In the genomic region with DNA sequence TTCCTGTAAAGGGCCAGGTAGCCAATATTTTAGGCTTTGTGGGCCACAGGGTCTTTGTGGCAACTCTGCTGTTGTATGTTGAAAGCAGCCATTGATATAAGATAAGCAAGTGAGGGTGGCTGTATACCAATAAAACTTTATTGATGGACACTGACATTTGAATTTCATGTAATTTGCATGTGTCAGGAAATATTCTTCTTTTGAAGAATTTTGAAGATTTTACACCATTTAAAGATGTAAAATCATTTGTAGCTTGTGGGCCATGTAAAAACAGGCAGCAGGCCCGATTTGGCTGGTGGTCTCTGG, we compare ENCODE assay signal across 1 cellular context.
TF ChIP-seq lines count a peak whose summit lies in the region.

No MANE protein-coding gene starts in this region.

TF ChIP-seq in GM12878, 131 proteins besides CTCF, POLR2A, EP300 and RAD21:
- TF ChIP-seq, protein P1, sequence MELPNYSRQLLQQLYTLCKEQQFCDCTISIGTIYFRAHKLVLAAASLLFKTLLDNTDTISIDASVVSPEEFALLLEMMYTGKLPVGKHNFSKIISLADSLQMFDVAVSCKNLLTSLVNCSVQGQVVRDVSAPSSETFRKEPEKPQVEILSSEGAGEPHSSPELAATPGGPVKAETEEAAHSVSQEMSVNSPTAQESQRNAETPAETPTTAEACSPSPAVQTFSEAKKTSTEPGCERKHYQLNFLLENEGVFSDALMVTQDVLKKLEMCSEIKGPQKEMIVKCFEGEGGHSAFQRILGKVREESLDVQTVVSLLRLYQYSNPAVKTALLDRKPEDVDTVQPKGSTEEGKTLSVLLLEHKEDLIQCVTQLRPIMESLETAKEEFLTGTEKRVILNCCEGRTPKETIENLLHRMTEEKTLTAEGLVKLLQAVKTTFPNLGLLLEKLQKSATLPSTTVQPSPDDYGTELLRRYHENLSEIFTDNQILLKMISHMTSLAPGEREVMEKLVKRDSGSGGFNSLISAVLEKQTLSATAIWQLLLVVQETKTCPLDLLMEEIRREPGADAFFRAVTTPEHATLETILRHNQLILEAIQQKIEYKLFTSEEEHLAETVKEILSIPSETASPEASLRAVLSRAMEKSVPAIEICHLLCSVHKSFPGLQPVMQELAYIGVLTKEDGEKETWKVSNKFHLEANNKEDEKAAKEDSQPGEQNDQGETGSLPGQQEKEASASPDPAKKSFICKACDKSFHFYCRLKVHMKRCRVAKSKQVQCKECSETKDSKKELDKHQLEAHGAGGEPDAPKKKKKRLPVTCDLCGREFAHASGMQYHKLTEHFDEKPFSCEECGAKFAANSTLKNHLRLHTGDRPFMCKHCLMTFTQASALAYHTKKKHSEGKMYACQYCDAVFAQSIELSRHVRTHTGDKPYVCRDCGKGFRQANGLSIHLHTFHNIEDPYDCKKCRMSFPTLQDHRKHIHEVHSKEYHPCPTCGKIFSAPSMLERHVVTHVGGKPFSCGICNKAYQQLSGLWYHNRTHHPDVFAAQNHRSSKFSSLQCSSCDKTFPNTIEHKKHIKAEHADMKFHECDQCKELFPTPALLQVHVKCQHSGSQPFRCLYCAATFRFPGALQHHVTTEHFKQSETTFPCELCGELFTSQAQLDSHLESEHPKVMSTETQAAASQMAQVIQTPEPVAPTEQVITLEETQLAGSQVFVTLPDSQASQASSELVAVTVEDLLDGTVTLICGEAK (IDR thresholded peaks at IDR 0.05; ENCODE audit: borderline replicate concordance): peak; percentile 66
- TF ChIP-seq ZBTB4 (CRISPR knock-in tag; IDR thresholded peaks at IDR 0.05): no peak
